Comparison of ENCODE assay signal across 8 cellular contexts in the genomic region with DNA sequence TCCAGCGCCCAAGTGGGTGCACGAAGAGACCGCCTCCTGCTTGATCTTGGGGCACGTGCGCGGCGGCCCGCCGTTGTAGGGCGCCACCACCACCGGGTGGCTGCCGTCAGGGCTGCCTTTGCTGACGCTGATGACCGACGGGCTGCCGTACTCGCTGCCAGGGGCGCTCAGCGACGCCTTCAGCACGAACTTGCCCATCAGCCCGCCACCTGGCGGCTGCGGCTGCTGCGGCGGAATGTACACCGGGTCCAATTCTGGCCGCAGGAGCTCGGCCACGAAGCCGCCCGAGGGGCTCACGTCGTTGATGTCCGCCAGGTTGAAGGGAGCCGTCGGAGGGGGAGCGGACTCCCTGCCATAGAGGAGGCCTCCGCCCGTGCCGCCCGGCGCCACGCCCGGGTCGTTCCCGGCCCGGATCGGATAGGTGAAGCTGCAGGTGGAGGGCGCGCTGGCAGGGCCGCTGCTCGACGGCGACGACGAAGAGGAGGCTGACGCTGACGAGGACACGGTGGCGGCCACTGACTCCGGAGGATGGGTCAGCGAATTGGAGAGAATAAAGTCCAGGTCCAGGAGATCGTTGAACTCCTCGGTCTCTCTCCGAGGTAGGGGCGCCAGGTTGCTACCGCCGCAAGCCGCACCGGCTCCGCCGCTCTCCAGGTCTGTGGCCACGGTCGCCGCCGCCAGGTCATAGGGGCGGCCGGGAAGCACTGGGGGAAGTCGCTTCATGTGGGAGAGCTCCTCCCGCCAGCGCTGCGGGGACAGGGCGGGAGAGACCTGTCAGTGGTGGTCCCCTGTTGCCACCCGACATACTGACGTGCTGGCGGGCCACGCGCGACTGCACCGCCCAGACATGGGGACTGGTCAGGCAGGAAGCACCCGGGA. TPM values are rescaled to one million over a fixed set of nuclear protein-coding genes. Genes with fewer than 3 reads are reported as not detected.
DNase-seq lines count a peak whose midpoint lies in the region; ATAC-seq and TF ChIP-seq lines count a peak whose summit lies in the region.

No MANE protein-coding gene starts in this region.

- H3K36me3 Mint-ChIP-seq in Caco-2 (ENCODE audit: insufficient read depth, unreplicated experiment), result peaks cover 24% of the 10 kb centered on the region

- DNase-seq in Caco-2 (no peak), LNCaP clone FGC (ENCODE audit: low read depth) (no peak), choroid plexus epithelial cell (ENCODE audit: low read depth) (peak; percentile 63), right lobe of liver (peak; percentile 53 to 74 (median 71)), NCI-H446 treated with DMSO at 0.1 percent for 48 hours (lab: John Stamatoyannopoulos, UW) (no peak)

- H3K27me3 ChIP-seq in Caco-2 (replicated peaks; ENCODE audit: control insufficient read depth, insufficient read depth, low read length) (no peaks in the 10 kb centered on the region), right lobe of liver (peaks cover 0 to 4% of the 10 kb centered on the region in 2 donors), thymus (ENCODE audit: control insufficient read depth, insufficient read depth) (peaks cover 66% of the 10 kb centered on the region)

- intact Hi-C loops in Caco-2 (cut with micrococcal nuclease; ENCODE audit: unreplicated experiment), result loop anchor here (2.0 to 10.0 kb wide), 5 partner anchors 27 to 1277 kb away; no protein-coding TSS in a partner anchor
- intact Hi-C loops in right lobe of liver (cut with DNase I), result loop anchor here (10.0 kb wide), 1 partner anchor 787 kb away; no protein-coding TSS in a partner anchor

- no TSS peak for BruUV-seq in Caco-2 (replicated peaks; lab: Mats Ljungman, UMichigan)

- H3K9me3 ChIP-seq in Caco-2, result no peaks in the 10 kb centered on the region
- no peaks in the 10 kb centered on the region for H3K9me3 ChIP-seq in right lobe of liver
- H3K9me3 ChIP-seq in thymus (ENCODE audit: control insufficient read depth), result no peaks in the 10 kb centered on the region

- H3K4me1 ChIP-seq in Caco-2, result peaks cover 12% of the 10 kb centered on the region
- peaks cover 0 to 27% (median 3%) of the 10 kb centered on the region in 4 donors for H3K4me1 ChIP-seq in right lobe of liver
- peaks cover 14% of the 10 kb centered on the region for H3K4me1 ChIP-seq in thymus (ENCODE audit: control insufficient read depth, insufficient read depth, low read length)

- POLR2A ChIA-PET in Caco-2 (lab: Charles Lee), result no interaction called here

- TF ChIP-seq CTCF in Caco-2 (IDR thresholded peaks at IDR 0.05; ENCODE audit: insufficient read depth in 1 of 2, low read depth in 1 of 2, low read length in 1 of 2, severe bottlenecking in 1 of 2, unreplicated experiment in 1 of 2) (no peak), LNCaP clone FGC (IDR thresholded peaks at IDR 0.05; ENCODE audit: control insufficient read depth, extremely low read depth, insufficient read depth) (no peak), choroid plexus epithelial cell (conservative IDR thresholded peaks at IDR 0.05; ENCODE audit: low read depth, low read length) (peak; percentile 73), right lobe of liver (IDR thresholded peaks at IDR 0.05) (peak; percentile 43 to 63 (median 50))

- no peaks in the 10 kb centered on the region for H3K27me3 Mint-ChIP-seq in Caco-2 (ENCODE audit: insufficient read depth, unreplicated experiment)

- H3K4me3 ChIP-seq in Caco-2 (ENCODE audit: low read depth, low read length) (peak overlapping the region; percentile 75), LNCaP clone FGC (ENCODE audit: low read depth, low read length) (peak overlapping the region; percentile 86), choroid plexus epithelial cell (ENCODE audit: low read depth, low read length) (peak overlapping the region; percentile 70), right lobe of liver (peak overlapping the region; percentile 53 to 58 (median 55)), thymus (ENCODE audit: low read length) (peak overlapping the region; percentile 57)

- H3K36me3 ChIP-seq in Caco-2 (ENCODE audit: control insufficient read depth, insufficient read depth, low read length), result no peaks in the 10 kb centered on the region
- no peaks in the 10 kb centered on the region for H3K36me3 ChIP-seq in right lobe of liver
- H3K36me3 ChIP-seq in thymus (ENCODE audit: control insufficient read depth, insufficient read depth), result no peaks in the 10 kb centered on the region

- H3K9me3 Mint-ChIP-seq in Caco-2 (ENCODE audit: unreplicated experiment), result no peaks in the 10 kb centered on the region

- ATAC-seq in right lobe of liver (peak; percentile 21 to 39 (median 32)), GM18870 (IDR thresholded peaks at IDR 0.05; ENCODE audit: unreplicated experiment) (no peak), GM21529 (IDR thresholded peaks at IDR 0.05; ENCODE audit: unreplicated experiment) (no peak)

- no peak for TF ChIP-seq POLR2A in right lobe of liver (IDR thresholded peaks at IDR 0.05)

- CTCF ChIA-PET in Caco-2 (lab: Charles Lee), result interaction anchor here (1.5 kb wide), 1 partner anchor 66 kb away, joined by 3 read pairs; no protein-coding TSS in a partner anchor

- no peak overlapping the region for H3K27ac Mint-ChIP-seq in Caco-2 (ENCODE audit: unreplicated experiment)

- peaks cover 7% of the 10 kb centered on the region for H3K4me1 Mint-ChIP-seq in Caco-2 (ENCODE audit: low read depth, unreplicated experiment)

- H3K4me3 Mint-ChIP-seq in Caco-2 (ENCODE audit: unreplicated experiment), result peak overlapping the region; percentile 79

- WGBS in right lobe of liver (ENCODE audit: insufficient coverage, low coverage, low lambda C conversion rate, missing lambda C conversion rate), result 0% methylated on average over 2 of the region's 92 CpGs
- 6% methylated on average over 92 of the region's 92 CpGs for WGBS in thymus

- H3K27ac ChIP-seq in right lobe of liver (peak overlapping the region; percentile 43 to 78 (median 66)), thymus (ENCODE audit: low read depth) (peak overlapping the region; percentile 20)

RNA-seq across cellular contexts. Expression of gene KLF4, which starts 1.8 kb away (rescaled TPM):
- total RNA-seq in Caco-2 (2022) (4.9 and 7.2 TPM in 2 replicates), right lobe of liver (10 to 100 TPM in 2 of 6 experiments, 1 to 10 TPM in 4; 1.5 to 12.4 (median 5.9) TPM)
- 28.1 TPM for polyA plus RNA-seq in thymus

Comparison
In these comparisons a context has a peak if more than half of its experiments do, and no peak if none do; other contexts are left out.
1. DNase-seq: peak in choroid plexus epithelial cell (single experiment) and right lobe of liver (3 of 3); none in Caco-2 (0 of 2), LNCaP clone FGC (single experiment) and NCI-H446 treated with DMSO at 0.1 percent for 48 hours (single experiment).
2. CTCF ChIP-seq: peak in choroid plexus epithelial cell (single experiment) and right lobe of liver (4 of 4); none in Caco-2 (0 of 2) and LNCaP clone FGC (single experiment).
3. ATAC-seq: peak in right lobe of liver (4 of 4); none in GM18870 (single experiment) and GM21529 (single experiment).
4. Peak in every context shown above with its lines, with median percentiles within 50 percentile points of each other: H3K4me3 ChIP-seq.